ENCODE assay signal across 8 cellular contexts in genomic region chr10:73495226-73495883, GRCh38. TPM values are rescaled to one million over a fixed set of nuclear protein-coding genes. Genes with fewer than 3 reads are reported as not detected.
DNase-seq lines count a peak whose midpoint lies in the region; ATAC-seq and TF ChIP-seq lines count a peak whose summit lies in the region.

No MANE protein-coding gene starts in this region.

- peak overlapping the region; percentile 84 for H2AFZ ChIP-seq in DND-41 (ENCODE audit: low read depth, low read length)
- H2AFZ ChIP-seq in neural progenitor cell (replicated peaks): peak overlapping the region; percentile 67

- H3K4me3 ChIP-seq in DND-41 (ENCODE audit: low read depth in 1 of 2, low read length in 2 of 2) (peak overlapping the region; percentile 95 to 97), fibroblast of the aortic adventitia (ENCODE audit: low read depth, low read length) (peak overlapping the region; percentile 88), neural progenitor cell (peak overlapping the region; percentile 94), stomach smooth muscle (ENCODE audit: low read length in 2 of 2) (peak overlapping the region; percentile 93 to 96)

- H3F3A ChIP-seq in neural progenitor cell (ENCODE audit: low read depth): peaks cover 16% of the 10 kb centered on the region

- CTCF ChIA-PET in RWPE1 (lab: Yijun Ruan, JAX): interaction anchor here (0.5 to 0.9 kb wide), 3 partner anchors 17 to 84 kb away, joined by 3 to 4 read pairs (median 3); no protein-coding TSS in a partner anchor

- peaks cover 26% of the 10 kb centered on the region for H3K4me1 Mint-ChIP-seq in neural progenitor cell

- H3K27ac ChIP-seq in DND-41 (ENCODE audit: low read length) (peak overlapping the region; percentile 84), RWPE1 (peak overlapping the region; percentile 98), neural progenitor cell (peak overlapping the region; percentile 95), stomach smooth muscle (ENCODE audit: low read length) (peak overlapping the region; percentile 88)

- no peaks in the 10 kb centered on the region for H3K9me3 ChIP-seq in DND-41 (ENCODE audit: insufficient read depth, low read length, severe bottlenecking)
- H3K9me3 ChIP-seq in neural progenitor cell (ENCODE audit: low read depth): no peaks in the 10 kb centered on the region
- H3K9me3 ChIP-seq in stomach smooth muscle (ENCODE audit: control insufficient read depth in 2 of 2, low read length in 2 of 2): no peaks in the 10 kb centered on the region

- peaks cover 3% of the 10 kb centered on the region; the same call in 1 of the 2 replicates for H4K20me1 ChIP-seq in DND-41 (ENCODE audit: insufficient read depth, low read length)
- H4K20me1 ChIP-seq in neural progenitor cell (ENCODE audit: low read depth): no peaks in the 10 kb centered on the region

- no peaks in the 10 kb centered on the region for H3K27me3 Mint-ChIP-seq in neural progenitor cell (ENCODE audit: insufficient read depth, low read depth)

- H3K4me2 ChIP-seq in DND-41 (ENCODE audit: insufficient read depth, low read length): peak overlapping the region; percentile 77
- H3K4me2 ChIP-seq in neural progenitor cell: peak overlapping the region; percentile 92

- peak overlapping the region; percentile 17 for H3K27ac Mint-ChIP-seq in neural progenitor cell

- H3K27me3 ChIP-seq in DND-41 (ENCODE audit: insufficient read depth, low read length, poor library complexity): no peaks in the 10 kb centered on the region
- no peaks in the 10 kb centered on the region for H3K27me3 ChIP-seq in neural progenitor cell
- H3K27me3 ChIP-seq in stomach smooth muscle (ENCODE audit: control insufficient read depth in 1 of 2, insufficient read depth in 2 of 2, low read length in 2 of 2): no peaks in the 10 kb centered on the region

- H3K4me3 Mint-ChIP-seq in neural progenitor cell: peak overlapping the region; percentile 94

- DNase-seq in DND-41 (peak; percentile 89), HuH-7 (ENCODE audit: low spot score) (peak; percentile 76), RWPE1 (ENCODE audit: low spot score) (peak; percentile 93), fibroblast of the aortic adventitia (ENCODE audit: low read depth) (peak; percentile 81), neural progenitor cell (ENCODE audit: low spot score) (peak; percentile 82)
- DNase-seq in activated T-helper 9 cell treated with anti-CD3 and anti-CD28 coated beads, Interleukin-2, amount 50 U/mL, for 16 hours (ENCODE audit: low read depth): peak; percentile 84

- TF ChIP-seq CTCF in DND-41 (IDR thresholded peaks at IDR 0.05; ENCODE audit: borderline replicate concordance, extremely low read depth, low read length, poor library complexity, severe bottlenecking) (no peak), RWPE1 (conservative IDR thresholded peaks at IDR 0.05; ENCODE audit: low read depth) (no peak), fibroblast of the aortic adventitia (IDR thresholded peaks at IDR 0.05; ENCODE audit: insufficient read depth, low read length) (no peak), neural progenitor cell (IDR thresholded peaks at IDR 0.05) (no peak)

- peak overlapping the region; percentile 88 for H3K9ac ChIP-seq in DND-41 (ENCODE audit: low read depth, low read length)
- H3K9ac ChIP-seq in neural progenitor cell: peak overlapping the region; percentile 81
- H3K9ac ChIP-seq in stomach smooth muscle (ENCODE audit: low read length in 2 of 2): peak overlapping the region; percentile 93 to 95

- H3K79me2 ChIP-seq in DND-41 (ENCODE audit: insufficient read depth, low read length) (peaks cover 64% of the 10 kb centered on the region), neural progenitor cell (ENCODE audit: low read depth) (peaks cover 52% of the 10 kb centered on the region)

- peak; percentile 87 for ATAC-seq in DND-41 (ENCODE audit: insufficient read depth, low read depth)
- peak; percentile 92 for ATAC-seq in GM21528 (IDR thresholded peaks at IDR 0.05; ENCODE audit: low FRiP score, unreplicated experiment)

- H3K4me1 ChIP-seq in DND-41 (ENCODE audit: insufficient read depth, low read length) (peaks cover 37% of the 10 kb centered on the region), neural progenitor cell (peaks cover 12% of the 10 kb centered on the region), stomach smooth muscle (ENCODE audit: control insufficient read depth, insufficient read depth, low read length) (peaks cover 3% of the 10 kb centered on the region)

- H3K36me3 Mint-ChIP-seq in neural progenitor cell: peaks cover 23% of the 10 kb centered on the region

- H3K36me3 ChIP-seq in DND-41 (ENCODE audit: insufficient read depth, low read length): peaks cover 6% of the 10 kb centered on the region; the same call in 1 of the 2 replicates
- no peaks in the 10 kb centered on the region for H3K36me3 ChIP-seq in neural progenitor cell
- peaks cover 6 to 17% of the 10 kb centered on the region in 2 donors for H3K36me3 ChIP-seq in stomach smooth muscle (ENCODE audit: control insufficient read depth in 2 of 2, insufficient read depth in 2 of 2, low read length in 2 of 2)

- H3K9me3 Mint-ChIP-seq in neural progenitor cell: no peaks in the 10 kb centered on the region

- POLR2A ChIA-PET in RWPE1 (lab: Yijun Ruan, JAX; ENCODE audit: low non-redundant PET): interaction anchor here (0.5 kb wide), 1 partner anchor 45 kb away, joined by 3 read pairs; no protein-coding TSS in a partner anchor

RNA-seq across cellular contexts. Expression of gene PPP3CB, which starts 0.5 kb away (rescaled TPM):
- total RNA-seq in fibroblast of the aortic adventitia (ENCODE audit: low replicate concordance) (45.5 and 49.2 TPM in 2 replicates), neural progenitor cell (ENCODE audit: low replicate concordance) (31.7 and 47.0 TPM in 2 replicates)

Comparison
In these comparisons a context has a peak if more than half of its experiments do, and no peak if none do; other contexts are left out.
1. Peak in every context shown above with its lines: DNase-seq, ATAC-seq, H3K4me3 ChIP-seq and H3K27ac ChIP-seq.